In genomic region chr7:123673752-123674398, GRCh38 we compare ENCODE assay signal across 21 cellular contexts. TPM values are rescaled to one million over a fixed set of nuclear protein-coding genes. Genes with fewer than 3 reads are reported as not detected.
DNase-seq lines count a peak whose midpoint lies in the region; ATAC-seq and TF ChIP-seq lines count a peak whose summit lies in the region.
"Had no signal": no experiment of that assay in that cellular context is flagged by ENCODE, and none has a peak within 500 bp of the region (broad histone marks: within the 10 kb centered on the region; RNA-seq: fewer than 3 reads in every experiment).

No MANE protein-coding gene starts in this region.

- H3K27ac ChIP-seq in RWPE2 (ENCODE audit: poor library complexity, severe bottlenecking) (peak overlapping the region; percentile 88), epithelial cell of prostate (peak overlapping the region; percentile 79), thyroid gland (peak overlapping the region; percentile 61 to 69 (median 66)), right lobe of liver (no peak overlapping the region)
- H3K27ac ChIP-seq: lower lobe of right lung had no signal

- TF ChIP-seq POLR2A in thyroid gland (IDR thresholded peaks at IDR 0.05) (no peak), right lobe of liver (IDR thresholded peaks at IDR 0.05) (no peak)

- H3K4me3 ChIP-seq in RWPE2 (ENCODE audit: severe bottlenecking) (no peak overlapping the region), thyroid gland (replicated peaks in 1 of 3) (no peak overlapping the region), right lobe of liver (no peak overlapping the region)
- H3K4me3 ChIP-seq: lower lobe of right lung had no signal

- 89 to 92% methylated on average over 3 of the region's 3 CpGs for WGBS in thyroid gland, 2 donors
- 70% methylated on average over 3 of the region's 3 CpGs for WGBS in right lobe of liver (ENCODE audit: insufficient coverage, low coverage, low lambda C conversion rate, missing lambda C conversion rate)

- H3K27ac Mint-ChIP-seq in mesothelial cell of epicardium = peak overlapping the region; percentile 80
- H3K27ac Mint-ChIP-seq: activated B cell treated with CpG ODN at 0.5 μM for 24 hours; dendritic cell treated with granulocyte-macrophage colony-stimulating factor and Interleukin-4, amounts not matched to agents 40 ng/mL and 50 ng/mL, for 4 days; T-helper 2 cell treated with Interferon-gamma antibody and Interleukin-4, amounts not matched to agents 5 μg/mL and 100 μg/mL, for 36 hours had no signal

- intact Hi-C loops in thyroid gland (cut with DNase I) = no loop called here
- intact Hi-C loops in right lobe of liver (cut with DNase I) = no loop called here

- H3K4me1 Mint-ChIP-seq in mesothelial cell of epicardium = peaks cover 36% of the 10 kb centered on the region
- H3K4me1 Mint-ChIP-seq: activated B cell treated with CpG ODN at 0.5 μM for 24 hours had no signal

- ATAC-seq in RWPE2 (ENCODE audit: low read depth) (0 out of 3 replicates have a peak, but pooled peaks have one; percentile 27), right lobe of liver (no peak), GM18519 (IDR thresholded peaks at IDR 0.05; ENCODE audit: low FRiP score, unreplicated experiment) (no peak)

- H3K27me3 Mint-ChIP-seq in mesothelial cell of epicardium (ENCODE audit: low read depth) = no peaks in the 10 kb centered on the region
- H3K27me3 Mint-ChIP-seq: activated B cell treated with CpG ODN at 0.5 μM for 24 hours; dendritic cell treated with granulocyte-macrophage colony-stimulating factor and Interleukin-4, amounts not matched to agents 40 ng/mL and 50 ng/mL, for 4 days had no signal

- no peaks in the 10 kb centered on the region for H3K9me3 ChIP-seq in RWPE2 (ENCODE audit: severe bottlenecking)
- H3K9me3 ChIP-seq in thyroid gland = no peaks in the 10 kb centered on the region
- no peaks in the 10 kb centered on the region for H3K9me3 ChIP-seq in right lobe of liver
- H3K9me3 ChIP-seq: lower lobe of right lung had no signal

- DNase-seq in RWPE2 (ENCODE audit: low spot score) = no peak
- DNase-seq in epithelial cell of prostate (ENCODE audit: low read depth, low spot score) = no peak
- no peak for DNase-seq in mesothelial cell of epicardium (ENCODE audit: low spot score in 2 of 2, unreplicated experiment in 2 of 2)
- DNase-seq in thyroid gland = no peak
- DNase-seq in right lobe of liver = no peak
- no peak for DNase-seq in COR-L47 (lab: John Stamatoyannopoulos, UW)
- DNase-seq: activated B cell treated with CpG ODN at 0.5 μM for 24 hours; activated CD4-positive, alpha-beta T cell treated with anti-CD3 and anti-CD28 coated beads, Interleukin-2, amount 50 U/mL, for 48 hours; activated CD8-positive, alpha-beta memory T cell treated with anti-CD3 and anti-CD28 coated beads, Interleukin-2, amount 50 U/mL, for 48 hours; activated effector memory CD4-positive, alpha-beta T cell treated with Interleukin-2 at 50 U/mL for 16 hours; lower lobe of right lung; NCI-H146; NCI-H2171; NCI-H524 treated with DMSO at 0.1 percent for 48 hours; occipital lobe; stimulated activated CD8-positive, alpha-beta memory T cell treated with anti-CD3 and anti-CD28 coated beads, Interleukin-4, amount 100 ng/mL, for 48 hours had no signal

- H3K36me3 ChIP-seq in RWPE2 (ENCODE audit: low read depth) = no peaks in the 10 kb centered on the region
- no peaks in the 10 kb centered on the region for H3K36me3 ChIP-seq in thyroid gland
- no peaks in the 10 kb centered on the region for H3K36me3 ChIP-seq in right lobe of liver
- H3K36me3 ChIP-seq: lower lobe of right lung had no signal

- TF ChIP-seq CTCF in RWPE2 (IDR thresholded peaks at IDR 0.05; ENCODE audit: poor library complexity, severe bottlenecking) = no peak
- no peak for TF ChIP-seq CTCF in mesothelial cell of epicardium (IDR thresholded peaks at IDR 0.05; ENCODE audit: unreplicated experiment)
- no peak for TF ChIP-seq CTCF in thyroid gland (IDR thresholded peaks at IDR 0.05)
- TF ChIP-seq CTCF in right lobe of liver (IDR thresholded peaks at IDR 0.05) = no peak

- H3K36me3 Mint-ChIP-seq in mesothelial cell of epicardium = no peaks in the 10 kb centered on the region

- no peaks in the 10 kb centered on the region for H3K9me3 Mint-ChIP-seq in mesothelial cell of epicardium
- H3K9me3 Mint-ChIP-seq: activated B cell treated with CpG ODN at 0.5 μM for 24 hours; dendritic cell treated with granulocyte-macrophage colony-stimulating factor and Interleukin-4, amounts not matched to agents 40 ng/mL and 50 ng/mL, for 4 days; T-helper 2 cell treated with Interferon-gamma antibody and Interleukin-4, amounts not matched to agents 5 μg/mL and 100 μg/mL, for 36 hours had no signal

- no peak overlapping the region for H3K4me3 Mint-ChIP-seq in mesothelial cell of epicardium
- H3K4me3 Mint-ChIP-seq: activated B cell treated with CpG ODN at 0.5 μM for 24 hours; dendritic cell treated with granulocyte-macrophage colony-stimulating factor and Interleukin-4, amounts not matched to agents 40 ng/mL and 50 ng/mL, for 4 days; T-helper 2 cell treated with Interferon-gamma antibody and Interleukin-4, amounts not matched to agents 5 μg/mL and 100 μg/mL, for 36 hours had no signal

- H3K4me1 ChIP-seq in RWPE2 (ENCODE audit: insufficient read depth, poor library complexity, severe bottlenecking) (peaks cover 31% of the 10 kb centered on the region), thyroid gland (peaks cover 15 to 16% of the 10 kb centered on the region in 2 donors), right lobe of liver (peaks cover 0 to 34% (median 12%) of the 10 kb centered on the region in 4 donors)

- H3K27me3 ChIP-seq in RWPE2 (ENCODE audit: insufficient read depth, poor library complexity, severe bottlenecking) (no peaks in the 10 kb centered on the region), thyroid gland (no peaks in the 10 kb centered on the region), right lobe of liver (no peaks in the 10 kb centered on the region)

RNA-seq across cellular contexts. Expression of gene LMOD2, which starts 18.2 kb away (rescaled TPM):
- total RNA-seq in mesothelial cell of epicardium (not detected in 3 replicates), thyroid gland (not detected), right lobe of liver (under 1 TPM in 1 of 6 experiments, not detected in 5; 0.37 TPM)
- total RNA-seq: activated B cell treated with CpG ODN at 0.5 μM for 24 hours, G401, lower lobe of right lung, occipital lobe, renal cortical epithelial cell had no signal

Comparison
In these comparisons a context has a peak if more than half of its experiments do, and no peak if none do; other contexts are left out.
1. H3K27ac ChIP-seq: peak in RWPE2 (single experiment), epithelial cell of prostate (single experiment) and thyroid gland (3 of 3); none in right lobe of liver (0 of 3).